Comparison of ENCODE assay signal across 14 cellular contexts in genomic region chr1:164647211-164647610, GRCh38.
DNase-seq lines count a peak whose midpoint lies in the region; ATAC-seq and TF ChIP-seq lines count a peak whose summit lies in the region.
"Had no signal": no experiment of that assay in that cellular context is flagged by ENCODE, and none has a peak within 500 bp of the region (broad histone marks: within the 10 kb centered on the region; RNA-seq: fewer than 3 reads in every experiment).

No MANE protein-coding gene starts in this region.

- H3K36me3 Mint-ChIP-seq in activated naive CD4-positive, alpha-beta T cell treated with anti-CD3 and anti-CD28 coated beads for 36 hours (ENCODE audit: low read depth) = no peaks in the 10 kb centered on the region
- H3K36me3 Mint-ChIP-seq: activated naive CD4-positive, alpha-beta T cell treated with anti-CD3 and anti-CD28 coated beads, Interleukin-2, amount 10 ng/mL, durations not matched to agents 7 days and 5 days had no signal

- no peak overlapping the region for H3K4me3 Mint-ChIP-seq in activated naive CD4-positive, alpha-beta T cell treated with anti-CD3 and anti-CD28 coated beads for 36 hours
- H3K4me3 Mint-ChIP-seq: activated CD4-positive, alpha-beta T cell treated with anti-CD3 and anti-CD28 coated beads, Interleukin-2, amount 10 ng/mL, durations not matched to agents 7 days and 5 days; activated naive CD4-positive, alpha-beta T cell treated with anti-CD3 and anti-CD28 coated beads, Interleukin-2, amount 10 ng/mL, durations not matched to agents 7 days and 5 days; B cell had no signal

- DNase-seq in PC-3 = no peak
- no peak for DNase-seq in esophagus muscularis mucosa (ENCODE audit: extremely low spot score)
- no peak for DNase-seq in smooth muscle cell (lab: John Stamatoyannopoulos, UW; ENCODE audit: unreplicated experiment)
- DNase-seq in SHP77 (lab: John Stamatoyannopoulos, UW) = no peak
- DNase-seq in SJCRH30 = no peak
- DNase-seq in activated naive CD4-positive, alpha-beta T cell treated with anti-CD3 and anti-CD28 coated beads for 36 hours = no peak
- DNase-seq: activated CD4-positive, alpha-beta T cell treated with anti-CD3 and anti-CD28 coated beads, Interleukin-2, amount 10 ng/mL, durations not matched to agents 7 days and 5 days; activated naive CD4-positive, alpha-beta T cell treated with anti-CD3 and anti-CD28 coated beads, Interleukin-2, amount 10 ng/mL, durations not matched to agents 7 days and 5 days; Karpas-422; NCI-H1105; spleen had no signal

- H4K20me1 ChIP-seq in PC-3 (ENCODE audit: low read length) (no peaks in the 10 kb centered on the region), smooth muscle cell (ENCODE audit: low read depth) (peaks cover 6% of the 10 kb centered on the region)

- no peak overlapping the region for H3K9ac ChIP-seq in PC-3 (ENCODE audit: low read length)
- H3K9ac ChIP-seq in mucosa of rectum (ENCODE audit: low read depth in 1 of 2, low read length in 2 of 2) = no peak overlapping the region
- H3K9ac ChIP-seq in smooth muscle cell (ENCODE audit: low read depth) = no peak overlapping the region

- H3K4me2 ChIP-seq in PC-3 (ENCODE audit: low read length) (no peak overlapping the region), smooth muscle cell (no peak overlapping the region)

- H3K9me3 ChIP-seq in PC-3 (ENCODE audit: low read length) (no peaks in the 10 kb centered on the region), esophagus muscularis mucosa (no peaks in the 10 kb centered on the region), mucosa of rectum (ENCODE audit: control insufficient read depth in 2 of 2, low read length in 2 of 2) (no peaks in the 10 kb centered on the region), smooth muscle cell (replicated peaks; ENCODE audit: low read depth) (no peaks in the 10 kb centered on the region), SJCRH30 (replicated peaks) (no peaks in the 10 kb centered on the region)
- H3K9me3 ChIP-seq: spleen had no signal

- no peaks in the 10 kb centered on the region for H3K9me2 ChIP-seq in PC-3 (replicated peaks; ENCODE audit: low read length)

- H3K27me3 Mint-ChIP-seq in activated naive CD4-positive, alpha-beta T cell treated with anti-CD3 and anti-CD28 coated beads for 36 hours (ENCODE audit: low read depth) = peaks cover 2% of the 10 kb centered on the region
- H3K27me3 Mint-ChIP-seq: activated CD4-positive, alpha-beta T cell treated with anti-CD3 and anti-CD28 coated beads, Interleukin-2, amount 10 ng/mL, durations not matched to agents 7 days and 5 days; activated naive CD4-positive, alpha-beta T cell treated with anti-CD3 and anti-CD28 coated beads, Interleukin-2, amount 10 ng/mL, durations not matched to agents 7 days and 5 days had no signal

- H3F3A ChIP-seq in PC-3 (ENCODE audit: low read length, unreplicated experiment) (no peaks in the 10 kb centered on the region), smooth muscle cell (ENCODE audit: low read depth) (peaks cover 22% of the 10 kb centered on the region)

- no peak overlapping the region for H2AFZ ChIP-seq in PC-3 (ENCODE audit: low read length)
- no peak overlapping the region for H2AFZ ChIP-seq in smooth muscle cell (ENCODE audit: low read depth)

- 48% methylated on average over 6 of the region's 6 CpGs for WGBS in esophagus muscularis mucosa
- WGBS in smooth muscle cell (ENCODE audit: low lambda C conversion rate) = 46% methylated on average over 6 of the region's 6 CpGs

- TF ChIP-seq POLR2A in esophagus muscularis mucosa (IDR thresholded peaks at IDR 0.05; ENCODE audit: low read depth) = no peak

- peak; percentile 23 for ATAC-seq in PC-3
- ATAC-seq in GM19324 (IDR thresholded peaks at IDR 0.05; ENCODE audit: low FRiP score, unreplicated experiment) = no peak

- no peaks in the 10 kb centered on the region for H3K9me3 Mint-ChIP-seq in activated naive CD4-positive, alpha-beta T cell treated with anti-CD3 and anti-CD28 coated beads for 36 hours
- H3K9me3 Mint-ChIP-seq: activated naive CD4-positive, alpha-beta T cell treated with anti-CD3 and anti-CD28 coated beads, Interleukin-2, amount 10 ng/mL, durations not matched to agents 7 days and 5 days had no signal

- POLR2A ChIA-PET in PC-3 (lab: Charles Lee; ENCODE audit: unreplicated experiment) = no interaction called here

- H3K36me3 ChIP-seq in PC-3 (ENCODE audit: low read depth, low read length) (no peaks in the 10 kb centered on the region), esophagus muscularis mucosa (no peaks in the 10 kb centered on the region), mucosa of rectum (ENCODE audit: control insufficient read depth in 2 of 2, insufficient read depth in 2 of 2, low read length in 2 of 2) (no peaks in the 10 kb centered on the region), smooth muscle cell (ENCODE audit: low read depth) (no peaks in the 10 kb centered on the region), SJCRH30 (peaks cover 4% of the 10 kb centered on the region; the same call in 1 of the 2 replicates)
- H3K36me3 ChIP-seq: spleen had no signal

- H3K27ac Mint-ChIP-seq in activated naive CD4-positive, alpha-beta T cell treated with anti-CD3 and anti-CD28 coated beads for 36 hours = no peak overlapping the region
- H3K27ac Mint-ChIP-seq: activated CD4-positive, alpha-beta T cell treated with anti-CD3 and anti-CD28 coated beads, Interleukin-2, amount 10 ng/mL, durations not matched to agents 7 days and 5 days; activated naive CD4-positive, alpha-beta T cell treated with anti-CD3 and anti-CD28 coated beads, Interleukin-2, amount 10 ng/mL, durations not matched to agents 7 days and 5 days; B cell had no signal

- peaks cover 25% of the 10 kb centered on the region for H3K4me1 ChIP-seq in PC-3 (ENCODE audit: insufficient read depth, low read length)
- peaks cover 37 to 98% (median 96%) of the 10 kb centered on the region in 4 donors for H3K4me1 ChIP-seq in esophagus muscularis mucosa
- peaks cover 12 to 51% of the 10 kb centered on the region in 2 donors for H3K4me1 ChIP-seq in mucosa of rectum (ENCODE audit: control insufficient read depth in 2 of 2, insufficient read depth in 2 of 2, low read length in 2 of 2)
- peaks cover 34% of the 10 kb centered on the region for H3K4me1 ChIP-seq in smooth muscle cell (ENCODE audit: low read depth)
- peaks cover 40% of the 10 kb centered on the region for H3K4me1 ChIP-seq in SJCRH30

- no peak for TF ChIP-seq EP300 in esophagus muscularis mucosa (IDR thresholded peaks at IDR 0.05)

- intact Hi-C loops in PC-3 (cut with micrococcal nuclease) = loop anchor here (5.0 kb wide), 1 partner anchor 60 kb away; no protein-coding TSS in a partner anchor
- intact Hi-C loops in esophagus muscularis mucosa (cut with DNase I) = no loop called here
- intact Hi-C loops in activated naive CD4-positive, alpha-beta T cell treated with anti-CD3 and anti-CD28 coated beads for 36 hours (cut with micrococcal nuclease) = no loop called here

- no TSS peak for BruUV-seq in PC-3 (replicated peaks; lab: Mats Ljungman, UMichigan)

- no peak for TF ChIP-seq CTCF in PC-3 (conservative IDR thresholded peaks at IDR 0.05; ENCODE audit: low read depth, low read length)
- no peak for TF ChIP-seq CTCF in esophagus muscularis mucosa (IDR thresholded peaks at IDR 0.05)
- TF ChIP-seq CTCF in smooth muscle cell (IDR thresholded peaks at IDR 0.05; ENCODE audit: borderline replicate concordance, insufficient read depth, poor library complexity, severe bottlenecking) = no peak

- H3K4me1 Mint-ChIP-seq in activated naive CD4-positive, alpha-beta T cell treated with anti-CD3 and anti-CD28 coated beads for 36 hours (ENCODE audit: low read depth) = peaks cover 2% of the 10 kb centered on the region

- H3K27me3 ChIP-seq in PC-3 (ENCODE audit: low read length) = no peaks in the 10 kb centered on the region
- no peaks in the 10 kb centered on the region for H3K27me3 ChIP-seq in esophagus muscularis mucosa
- no peaks in the 10 kb centered on the region for H3K27me3 ChIP-seq in mucosa of rectum (ENCODE audit: control insufficient read depth in 2 of 2, insufficient read depth in 2 of 2, low read length in 2 of 2)
- H3K27me3 ChIP-seq in smooth muscle cell (ENCODE audit: low read depth) = no peaks in the 10 kb centered on the region
- H3K27me3 ChIP-seq in SJCRH30 = no peaks in the 10 kb centered on the region

- H3K79me2 ChIP-seq in PC-3 (ENCODE audit: low read length) (no peaks in the 10 kb centered on the region), smooth muscle cell (ENCODE audit: low read depth) (peaks cover 31% of the 10 kb centered on the region)

- H3K27ac ChIP-seq in PC-3 (ENCODE audit: low read length) (no peak overlapping the region), esophagus muscularis mucosa (replicated peaks in 1 of 4) (peak overlapping the region; percentile 53 to 81 (median 64)), mucosa of rectum (ENCODE audit: low read depth in 2 of 2, low read length in 2 of 2) (peak overlapping the region; percentile 40 to 45), smooth muscle cell (ENCODE audit: low read depth) (peak overlapping the region; percentile 24), SJCRH30 (no peak overlapping the region)
- H3K27ac ChIP-seq: spleen had no signal

- H3K4me3 ChIP-seq in PC-3 (ENCODE audit: low read length) (no peak overlapping the region), esophagus muscularis mucosa (no peak overlapping the region), mucosa of rectum (ENCODE audit: low read length in 2 of 2) (no peak overlapping the region), smooth muscle cell (no peak overlapping the region), SJCRH30 (no peak overlapping the region)
- H3K4me3 ChIP-seq: spleen had no signal

- CTCF ChIA-PET in PC-3 (lab: Charles Lee) = no interaction called here
- CTCF ChIA-PET in activated naive CD4-positive, alpha-beta T cell treated with anti-CD3 and anti-CD28 coated beads for 36 hours (lab: Charles Lee) = no interaction called here

Comparison
In these comparisons a context has a peak if more than half of its experiments do, and no peak if none do; other contexts are left out.
1. H3K27ac ChIP-seq: peak in esophagus muscularis mucosa (4 of 4), mucosa of rectum (2 of 2) and smooth muscle cell (single experiment); none in PC-3 (single experiment) and SJCRH30 (single experiment).